11 cellular contexts compared by ENCODE assay signal in the genomic region with DNA sequence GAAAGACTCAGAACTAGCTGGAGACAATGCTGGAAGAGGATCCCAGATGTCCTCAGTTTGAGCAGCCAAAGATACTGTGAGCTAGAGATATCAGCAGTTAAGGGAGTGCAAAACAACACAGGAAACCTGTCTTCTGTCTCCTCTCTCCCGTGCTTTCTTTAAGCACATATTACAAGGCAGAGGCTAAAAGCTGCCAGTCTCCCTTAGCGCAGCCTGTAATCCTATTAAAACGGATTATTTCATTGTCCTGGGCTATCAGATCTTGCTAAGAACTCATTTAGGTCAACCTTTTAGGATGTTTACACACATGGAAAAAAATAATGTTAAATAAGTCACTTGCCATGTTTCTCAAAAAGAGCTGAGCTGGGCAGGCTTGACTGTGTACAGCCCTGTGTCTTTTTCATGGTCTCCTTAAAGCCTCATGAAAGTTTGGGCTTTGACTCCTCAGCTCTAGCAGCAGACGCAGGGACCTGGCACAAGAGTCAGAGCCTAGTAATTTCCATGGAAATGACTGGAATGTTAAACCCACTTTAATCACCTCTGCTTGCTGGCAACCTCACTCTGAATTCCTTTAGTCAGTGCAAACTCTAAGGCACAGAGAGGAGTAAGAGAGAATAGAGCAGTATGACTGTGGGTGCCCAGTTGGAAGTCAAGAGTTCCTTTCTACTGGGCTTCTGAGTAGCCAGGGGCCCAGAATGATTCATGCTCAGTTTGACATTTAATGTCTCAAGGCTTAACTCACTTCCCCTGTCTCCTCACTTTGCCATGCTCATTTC.
DNase-seq lines count a peak whose midpoint lies in the region; ATAC-seq and TF ChIP-seq lines count a peak whose summit lies in the region.
"Had no signal": no experiment of that assay in that cellular context is flagged by ENCODE, and none has a peak within 500 bp of the region (broad histone marks: within the 10 kb centered on the region; RNA-seq: fewer than 3 reads in every experiment).

No MANE protein-coding gene starts in this region.

- DNase-seq in Daoy (ENCODE audit: low read depth) = peak; percentile 21
- peak; percentile 63 for DNase-seq in NCI-H524 treated with DMSO at 0.1 percent for 48 hours (lab: John Stamatoyannopoulos, UW)
- DNase-seq in brain microvascular endothelial cell = peak; percentile 33
- no peak for DNase-seq in H4 (ENCODE audit: low spot score)
- no peak for DNase-seq in NCI-H2196 (lab: John Stamatoyannopoulos, UW; ENCODE audit: unreplicated experiment)
- DNase-seq in lower leg skin (ENCODE audit: low spot score in 2 of 2) = no peak
- no peak for DNase-seq in Right ventricle myocardium inferior (ENCODE audit: missing footprints)
- DNase-seq: effector CD4-positive, alpha-beta T cell; occipital lobe had no signal

- intact Hi-C loops in lower leg skin (cut with DNase I; ENCODE audit: low total_unique reads) = no loop called here
- intact Hi-C loops in Right ventricle myocardium inferior (cut with DNase I) = no loop called here

- no peak overlapping the region for H3K4me3 ChIP-seq in brain microvascular endothelial cell (ENCODE audit: low read depth, low read length)
- no peak overlapping the region for H3K4me3 ChIP-seq in lower leg skin (ENCODE audit: low read depth, poor library complexity, severe bottlenecking)

- no peak for TF ChIP-seq POLR2A in lower leg skin (IDR thresholded peaks at IDR 0.05)

- TF ChIP-seq CTCF in brain microvascular endothelial cell (IDR thresholded peaks at IDR 0.05; ENCODE audit: low read depth, low read length, missing control alignments) (no peak), lower leg skin (IDR thresholded peaks at IDR 0.05) (no peak)

- 66 to 71% methylated on average over 4 of the region's 4 CpGs for WGBS in lower leg skin, 2 donors

- ATAC-seq in Right ventricle myocardium inferior = no peak
- ATAC-seq: activated CD4-positive, CD25-positive, alpha-beta regulatory T cell treated with anti-CD3 and anti-CD28 coated beads, Interleukin-2, amount 50 U/mL, for 24 hours had no signal

- no peak overlapping the region for H3K27ac ChIP-seq in brain microvascular endothelial cell
- peak overlapping the region; percentile 50 for H3K27ac ChIP-seq in layer of hippocampus (ENCODE audit: low read depth, low read length)

- H3K27me3 ChIP-seq in brain microvascular endothelial cell (replicated peaks) (no peaks in the 10 kb centered on the region), layer of hippocampus (ENCODE audit: control insufficient read depth, insufficient read depth, low read length) (no peaks in the 10 kb centered on the region)

- no peaks in the 10 kb centered on the region for H3K36me3 ChIP-seq in brain microvascular endothelial cell (replicated peaks)

- in situ Hi-C loops in brain microvascular endothelial cell (cut with HindIII; ENCODE audit: low pct_ligation_motif_present, low sequenced_read_pairs) = no loop called here

Comparison
In these comparisons a context has a peak if more than half of its experiments do, and no peak if none do; other contexts are left out.
1. DNase-seq: peak in Daoy (single experiment), NCI-H524 treated with DMSO at 0.1 percent for 48 hours (single experiment) and brain microvascular endothelial cell (single experiment); none in H4 (single experiment), NCI-H2196 (single experiment), lower leg skin (0 of 2) and Right ventricle myocardium inferior (single experiment).